In the genomic region with DNA sequence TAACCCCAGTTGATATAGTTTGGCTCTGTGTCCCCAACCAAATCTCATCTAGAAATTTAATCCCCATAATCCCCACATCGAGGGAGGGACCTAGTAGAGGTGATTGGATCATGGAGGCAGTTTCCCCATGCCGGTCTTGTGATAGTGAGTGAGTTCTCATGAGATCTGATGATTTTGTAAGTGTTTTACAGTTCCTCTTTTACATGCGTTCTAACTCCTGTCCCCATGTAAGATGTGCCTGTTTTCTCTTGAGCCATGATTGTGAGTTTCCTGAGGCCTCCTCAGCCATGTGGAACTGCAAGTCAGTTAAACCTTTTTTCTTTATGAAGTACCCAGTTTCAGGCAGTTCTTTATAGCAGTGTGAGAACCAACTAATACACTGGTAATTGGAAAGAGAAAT, we compare ENCODE assay signal across 20 cellular contexts.
"Had no signal": no experiment of that assay in that cellular context is flagged by ENCODE, and none has a peak within 500 bp of the region (broad histone marks: within the 10 kb centered on the region; RNA-seq: fewer than 3 reads in every experiment).

No MANE protein-coding gene starts in this region.

- H3K27me3 ChIP-seq: gastroesophageal sphincter, hepatocyte, right lobe of liver, testis, transverse colon had no signal

- H3K9me3 Mint-ChIP-seq: activated naive CD4-positive, alpha-beta T cell treated with anti-CD3 and anti-CD28 coated beads, Interleukin-2, amount 50 U/mL, for 24 hours; nephron had no signal

- H3K79me2 ChIP-seq: hepatocyte had no signal

- H3K4me3 ChIP-seq: gastroesophageal sphincter, hepatocyte, right lobe of liver, testis, transverse colon had no signal

- ATAC-seq: activated CD4-positive, alpha-beta T cell treated with anti-CD3 and anti-CD28 coated beads for 36 hours; activated CD8-positive, alpha-beta memory T cell treated with anti-CD3 and anti-CD28 coated beads, Interleukin-2, amount 10 ng/mL, durations not matched to agents 7 days and 5 days; activated CD8-positive, alpha-beta T cell treated with anti-CD3 and anti-CD28 coated beads, Interleukin-2, amount 10 ng/mL, durations not matched to agents 7 days and 5 days; activated naive CD8-positive, alpha-beta T cell treated with anti-CD3 and anti-CD28 coated beads, Interleukin-2, amount 50 U/mL, for 24 hours; gastroesophageal sphincter; left cardiac atrium; right lobe of liver; stimulated activated naive CD8-positive, alpha-beta T cell treated with anti-CD3 and anti-CD28 coated beads, Interleukin-15, Interleukin-2, amounts not matched to agents 100 U/mL and 50 U/mL, for 24 hours had no signal

- H3K27ac Mint-ChIP-seq: activated CD4-positive, alpha-beta T cell treated with anti-CD3 and anti-CD28 coated beads for 36 hours; activated CD8-positive, alpha-beta memory T cell treated with anti-CD3 and anti-CD28 coated beads, Interleukin-2, amount 10 ng/mL, durations not matched to agents 7 days and 5 days; activated CD8-positive, alpha-beta T cell treated with anti-CD3 and anti-CD28 coated beads, Interleukin-2, amount 10 ng/mL, durations not matched to agents 7 days and 5 days; activated naive CD4-positive, alpha-beta T cell treated with anti-CD3 and anti-CD28 coated beads, Interleukin-2, amount 50 U/mL, for 24 hours; activated naive CD8-positive, alpha-beta T cell treated with anti-CD3 and anti-CD28 coated beads, Interleukin-2, amount 50 U/mL, for 24 hours; activated T-helper 2 cell treated with anti-CD3 and anti-CD28 coated beads, Interferon-gamma antibody, Interleukin-2, Interleukin-4, amounts not matched to agents 10 μg/mL and 5 μg/mL and 100 μg/mL, durations not matched to agents 14 hours and 24 hours and 36 hours; nephron had no signal

- H3K27me3 Mint-ChIP-seq: activated CD4-positive, alpha-beta T cell treated with anti-CD3 and anti-CD28 coated beads for 36 hours; activated CD8-positive, alpha-beta memory T cell treated with anti-CD3 and anti-CD28 coated beads, Interleukin-2, amount 10 ng/mL, durations not matched to agents 7 days and 5 days; activated naive CD4-positive, alpha-beta T cell treated with anti-CD3 and anti-CD28 coated beads, Interleukin-2, amount 50 U/mL, for 24 hours; activated naive CD8-positive, alpha-beta T cell treated with anti-CD3 and anti-CD28 coated beads, Interleukin-2, amount 50 U/mL, for 24 hours had no signal

- H3K36me3 Mint-ChIP-seq: activated CD8-positive, alpha-beta memory T cell treated with anti-CD3 and anti-CD28 coated beads, Interleukin-2, amount 10 ng/mL, durations not matched to agents 7 days and 5 days; activated naive CD4-positive, alpha-beta T cell treated with anti-CD3 and anti-CD28 coated beads, Interleukin-2, amount 50 U/mL, for 24 hours had no signal

- H2AFZ ChIP-seq: hepatocyte had no signal

- H3K27ac ChIP-seq: gastroesophageal sphincter, hepatocyte, right lobe of liver, testis, transverse colon had no signal

- H3K4me1 ChIP-seq: gastroesophageal sphincter, right lobe of liver, testis, transverse colon had no signal

- DNase-seq: activated CD4-positive, alpha-beta T cell treated with anti-CD3 and anti-CD28 coated beads for 36 hours; activated CD4-positive, CD25-positive, alpha-beta regulatory T cell; activated CD8-positive, alpha-beta memory T cell treated with anti-CD3 and anti-CD28 coated beads, Interleukin-2, amount 10 ng/mL, durations not matched to agents 7 days and 5 days; activated CD8-positive, alpha-beta T cell treated with anti-CD3 and anti-CD28 coated beads, Interleukin-2, amount 10 ng/mL, durations not matched to agents 7 days and 5 days; activated naive CD8-positive, alpha-beta T cell treated with anti-CD3 and anti-CD28 coated beads, Interleukin-2, amount 50 U/mL, for 24 hours; activated T-cell treated with anti-CD3 and anti-CD28 coated beads, Interleukin-2, amount 50 U/mL, for 48 hours; amygdala; caudate nucleus; left cardiac atrium; mammary epithelial cell; right lobe of liver; stimulated activated CD4-positive, alpha-beta T cell treated with anti-CD3 and anti-CD28 coated beads, Interleukin-4, amount 100 ng/mL, for 1 hour; stimulated activated naive CD8-positive, alpha-beta T cell treated with anti-CD3 and anti-CD28 coated beads, Interleukin-15, Interleukin-2, amounts not matched to agents 100 U/mL and 50 U/mL, for 24 hours; testis; transverse colon had no signal

- H3K36me3 ChIP-seq: gastroesophageal sphincter, right lobe of liver, transverse colon had no signal

- H3K4me1 Mint-ChIP-seq: activated CD4-positive, alpha-beta T cell treated with anti-CD3 and anti-CD28 coated beads for 36 hours; activated CD8-positive, alpha-beta memory T cell treated with anti-CD3 and anti-CD28 coated beads, Interleukin-2, amount 10 ng/mL, durations not matched to agents 7 days and 5 days; activated naive CD4-positive, alpha-beta T cell treated with anti-CD3 and anti-CD28 coated beads, Interleukin-2, amount 50 U/mL, for 24 hours; activated naive CD8-positive, alpha-beta T cell treated with anti-CD3 and anti-CD28 coated beads, Interleukin-2, amount 50 U/mL, for 24 hours; nephron had no signal

- H3K4me2 ChIP-seq: hepatocyte had no signal

- H3K4me3 Mint-ChIP-seq: activated CD4-positive, alpha-beta T cell treated with anti-CD3 and anti-CD28 coated beads for 36 hours; activated CD8-positive, alpha-beta memory T cell treated with anti-CD3 and anti-CD28 coated beads, Interleukin-2, amount 10 ng/mL, durations not matched to agents 7 days and 5 days; activated CD8-positive, alpha-beta T cell treated with anti-CD3 and anti-CD28 coated beads, Interleukin-2, amount 10 ng/mL, durations not matched to agents 7 days and 5 days; activated naive CD4-positive, alpha-beta T cell treated with anti-CD3 and anti-CD28 coated beads, Interleukin-2, amount 50 U/mL, for 24 hours; activated naive CD8-positive, alpha-beta T cell treated with anti-CD3 and anti-CD28 coated beads, Interleukin-2, amount 50 U/mL, for 24 hours; nephron had no signal
